Comparison of ENCODE assay signal across 19 cellular contexts in genomic region chr9:133448487-133448972, GRCh38.
"Had no signal": no experiment of that assay in that cellular context is flagged by ENCODE, and none has a peak within 500 bp of the region (broad histone marks: within the 10 kb centered on the region; RNA-seq: fewer than 3 reads in every experiment).

No MANE protein-coding gene starts in this region.

- H3K27me3 Mint-ChIP-seq: stimulated activated naive B cell treated with anti-CD40 and anti-IgM and Interleukin-4, amounts not matched to agents 10 μg/mL and 1 μg/mL and 100 μg/mL, for 72 hours had no signal

- DNase-seq: activated CD4-positive, alpha-beta T cell treated with anti-CD3 and anti-CD28 coated beads, Interleukin-2, amount 50 U/mL, for 1 hour; activated CD8-positive, alpha-beta memory T cell treated with anti-CD3 and anti-CD28 coated beads, Interleukin-2, amount 50 U/mL, for 48 hours; activated effector memory CD4-positive, alpha-beta T cell treated with anti-CD3 and anti-CD28 coated beads, Interleukin-2, amount 50 U/mL, for 16 hours; activated T-cell treated with anti-CD3 and anti-CD28 coated beads, Interleukin-2, amount 50 U/mL, for 48 hours; effector CD8-positive, alpha-beta T cell; lower lobe of right lung; occipital lobe; stimulated activated CD4-positive, alpha-beta T cell treated with anti-CD3 and anti-CD28 coated beads, Interleukin-4, amount 100 ng/mL, for 4 hours; stimulated activated naive B cell treated with anti-CD40 and anti-IgM and Interleukin-4, amounts not matched to agents 10 μg/mL and 1 μg/mL and 100 μg/mL, for 72 hours had no signal

- H3K36me3 ChIP-seq: lower lobe of right lung, prostate gland had no signal

- H3K27me3 ChIP-seq: tibial nerve had no signal

- H3K4me3 ChIP-seq: lower lobe of right lung, prostate gland, tibial nerve had no signal

- H3K27ac Mint-ChIP-seq: activated naive CD8-positive, alpha-beta T cell; dendritic cell treated with granulocyte-macrophage colony-stimulating factor and Interleukin-4, amounts not matched to agents 40 ng/mL and 50 ng/mL, for 4 days; nephron; stimulated activated naive B cell treated with anti-CD40 and anti-IgM and Interleukin-4, amounts not matched to agents 10 μg/mL and 1 μg/mL and 100 μg/mL, for 72 hours; T-helper 1 cell treated with Interleukin-12 subunit alpha and Interleukin-12 subunit beta and Interleukin-4 antibody, amounts not matched to agents 30 μg/mL and 1 μg/mL, for 36 hours had no signal

- H3K27ac ChIP-seq: lower lobe of right lung, prostate gland, tibial nerve had no signal

- H3K4me1 Mint-ChIP-seq: nephron had no signal

- H3K36me3 Mint-ChIP-seq: activated naive CD8-positive, alpha-beta T cell; stimulated activated naive B cell treated with anti-CD40 and anti-IgM and Interleukin-4, amounts not matched to agents 10 μg/mL and 1 μg/mL and 100 μg/mL, for 72 hours had no signal

- H3K9me3 Mint-ChIP-seq: dendritic cell treated with granulocyte-macrophage colony-stimulating factor and Interleukin-4, amounts not matched to agents 40 ng/mL and 50 ng/mL, for 4 days; nephron; stimulated activated naive B cell treated with anti-CD40 and anti-IgM and Interleukin-4, amounts not matched to agents 10 μg/mL and 1 μg/mL and 100 μg/mL, for 72 hours; T-helper 1 cell treated with Interleukin-12 subunit alpha and Interleukin-12 subunit beta and Interleukin-4 antibody, amounts not matched to agents 30 μg/mL and 1 μg/mL, for 36 hours had no signal

- H3K9me3 ChIP-seq: lower lobe of right lung, prostate gland, tibial nerve had no signal

- H3K4me1 ChIP-seq: lower lobe of right lung, prostate gland, tibial nerve had no signal

- ATAC-seq: activated CD4-positive, CD25-positive, alpha-beta regulatory T cell treated with anti-CD3 and anti-CD28 coated beads, Interleukin-2, amount 50 U/mL, for 24 hours; lower lobe of right lung; sciatic nerve; stimulated activated naive B cell treated with anti-CD40 and anti-IgM and Interleukin-4, amounts not matched to agents 10 μg/mL and 1 μg/mL and 100 μg/mL, for 72 hours had no signal

- FAIRE-seq: endothelial cell of umbilical vein, urothelium cell line had no signal

- H3K4me3 Mint-ChIP-seq: activated naive CD8-positive, alpha-beta T cell; dendritic cell treated with granulocyte-macrophage colony-stimulating factor and Interleukin-4, amounts not matched to agents 40 ng/mL and 50 ng/mL, for 4 days; nephron; stimulated activated naive B cell treated with anti-CD40 and anti-IgM and Interleukin-4, amounts not matched to agents 10 μg/mL and 1 μg/mL and 100 μg/mL, for 72 hours; T-helper 1 cell treated with Interleukin-12 subunit alpha and Interleukin-12 subunit beta and Interleukin-4 antibody, amounts not matched to agents 30 μg/mL and 1 μg/mL, for 36 hours had no signal
